12 cellular contexts compared by ENCODE assay signal in the genomic region with DNA sequence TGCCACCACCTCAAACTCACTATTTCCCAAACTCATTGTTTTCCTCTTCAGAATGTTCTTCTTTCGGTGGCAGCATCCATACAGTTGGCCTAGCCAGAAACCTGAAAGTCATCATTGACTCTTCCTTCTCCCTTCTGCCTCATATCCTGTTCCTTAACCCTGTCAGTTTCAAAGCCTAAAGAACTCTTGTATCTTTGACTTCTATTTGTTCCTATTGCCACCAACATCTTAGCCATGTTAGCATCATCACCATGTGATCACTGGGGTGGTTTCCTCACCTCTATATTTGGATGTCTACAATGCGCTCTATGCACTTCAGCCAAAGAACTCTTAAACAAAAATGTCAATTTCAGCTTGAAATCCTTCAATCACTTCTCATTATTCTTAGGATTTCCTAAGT. TPM values are rescaled to one million over a fixed set of nuclear protein-coding genes. Genes with fewer than 3 reads are reported as not detected.
A peak's percentile ranks its signal among the peaks of the same experiment; 100 is the strongest.
DNase-seq lines count a peak whose midpoint lies in the region; ATAC-seq lines count a peak whose summit lies in the region.
"Had no signal": no experiment of that assay in that cellular context is flagged by ENCODE, and none has a peak within 500 bp of the region (broad histone marks: within the 10 kb centered on the region; RNA-seq: fewer than 3 reads in every experiment).

No MANE protein-coding gene starts in this region.

- no peaks in the 10 kb centered on the region for H3K27me3 Mint-ChIP-seq in activated CD4-positive, alpha-beta T cell treated with anti-CD3 and anti-CD28 coated beads, Interleukin-2, amount 10 ng/mL, durations not matched to agents 7 days and 5 days
- H3K27me3 Mint-ChIP-seq in activated naive CD8-positive, alpha-beta T cell: no peaks in the 10 kb centered on the region
- H3K27me3 Mint-ChIP-seq: naive B cell had no signal

- DNase-seq in activated CD4-positive, alpha-beta T cell treated with anti-CD3 and anti-CD28 coated beads, Interleukin-2, amount 10 ng/mL, durations not matched to agents 7 days and 5 days: no peak
- no peak for DNase-seq in activated CD4-positive, alpha-beta T cell treated with anti-CD3 and anti-CD28 coated beads for 48 hours
- DNase-seq in stimulated activated naive CD8-positive, alpha-beta T cell treated with anti-CD3 and anti-CD28 coated beads, Interleukin-15, Interleukin-2, amounts not matched to agents 100 U/mL and 50 U/mL, for 24 hours: no peak
- no peak for DNase-seq in NCI-H1694 (lab: John Stamatoyannopoulos, UW)
- DNase-seq: activated CD4-positive, alpha-beta T cell treated with anti-CD3 and anti-CD28 coated beads for 4 hours; H9; hypothalamus; naive B cell had no signal

- ATAC-seq in HG03060 (IDR thresholded peaks at IDR 0.05; ENCODE audit: low read depth, unreplicated experiment) (peak; percentile 24), GM19324 (IDR thresholded peaks at IDR 0.05; ENCODE audit: low FRiP score, unreplicated experiment) (no peak), GM18519 (IDR thresholded peaks at IDR 0.05; ENCODE audit: low FRiP score, unreplicated experiment) (no peak)
- ATAC-seq in stimulated activated naive CD8-positive, alpha-beta T cell treated with anti-CD3 and anti-CD28 coated beads, Interleukin-15, Interleukin-2, amounts not matched to agents 100 U/mL and 50 U/mL, for 24 hours: peak; percentile 67

- H3K9me3 Mint-ChIP-seq in activated CD4-positive, alpha-beta T cell treated with anti-CD3 and anti-CD28 coated beads, Interleukin-2, amount 10 ng/mL, durations not matched to agents 7 days and 5 days: peaks cover 10% of the 10 kb centered on the region
- no peaks in the 10 kb centered on the region for H3K9me3 Mint-ChIP-seq in activated naive CD8-positive, alpha-beta T cell (ENCODE audit: low read depth)

- no peak overlapping the region for H3K4me3 Mint-ChIP-seq in activated CD4-positive, alpha-beta T cell treated with anti-CD3 and anti-CD28 coated beads, Interleukin-2, amount 10 ng/mL, durations not matched to agents 7 days and 5 days
- peak overlapping the region; percentile 38 for H3K4me3 Mint-ChIP-seq in activated naive CD8-positive, alpha-beta T cell
- H3K4me3 Mint-ChIP-seq: H9, naive B cell had no signal

- peaks cover 77% of the 10 kb centered on the region for H3K36me3 Mint-ChIP-seq in activated CD4-positive, alpha-beta T cell treated with anti-CD3 and anti-CD28 coated beads, Interleukin-2, amount 10 ng/mL, durations not matched to agents 7 days and 5 days (ENCODE audit: low read depth)
- H3K36me3 Mint-ChIP-seq in activated naive CD8-positive, alpha-beta T cell: peaks cover 33% of the 10 kb centered on the region

- H3K27ac Mint-ChIP-seq in activated CD4-positive, alpha-beta T cell treated with anti-CD3 and anti-CD28 coated beads, Interleukin-2, amount 10 ng/mL, durations not matched to agents 7 days and 5 days: peak overlapping the region; percentile 55
- H3K27ac Mint-ChIP-seq in activated naive CD8-positive, alpha-beta T cell: peak overlapping the region; percentile 66
- H3K27ac Mint-ChIP-seq: H9, naive B cell had no signal

- POLR2A ChIA-PET in activated CD4-positive, alpha-beta T cell treated with anti-CD3 and anti-CD28 coated beads, Interleukin-2, amount 10 ng/mL, durations not matched to agents 7 days and 5 days (lab: Charles Lee): no interaction called here

- peaks cover 31% of the 10 kb centered on the region for H3K4me1 Mint-ChIP-seq in activated CD4-positive, alpha-beta T cell treated with anti-CD3 and anti-CD28 coated beads, Interleukin-2, amount 10 ng/mL, durations not matched to agents 7 days and 5 days
- H3K4me1 Mint-ChIP-seq in activated naive CD8-positive, alpha-beta T cell (ENCODE audit: low read depth): peaks cover 31% of the 10 kb centered on the region
- H3K4me1 Mint-ChIP-seq: naive B cell had no signal

- CTCF ChIA-PET in activated CD4-positive, alpha-beta T cell treated with anti-CD3 and anti-CD28 coated beads, Interleukin-2, amount 10 ng/mL, durations not matched to agents 7 days and 5 days (lab: Charles Lee): interaction anchor here (1.2 to 1.5 kb wide), 2 partner anchors 9 to 28 kb away, joined by 3 to 5 read pairs; no protein-coding TSS in a partner anchor

RNA-seq across cellular contexts. Expression of a gene that starts 29.0 kb away (rescaled TPM):
- 10 to 100 TPM; 58.6 to 66.2 TPM for total RNA-seq in activated CD4-positive, alpha-beta T cell treated with anti-CD3 and anti-CD28 coated beads, Interleukin-2, amount 10 ng/mL, durations not matched to agents 7 days and 5 days

RNA-seq across cellular contexts. Expression of a gene that starts 45.5 kb away (rescaled TPM):
- total RNA-seq in activated CD4-positive, alpha-beta T cell treated with anti-CD3 and anti-CD28 coated beads, Interleukin-2, amount 10 ng/mL, durations not matched to agents 7 days and 5 days: 1 to 10 TPM; 2.4 to 2.8 TPM

Comparison
In these comparisons a context has a peak if more than half of its experiments do, and no peak if none do; other contexts are left out.
1. ATAC-seq: peak in HG03060 (single experiment) and stimulated activated naive CD8-positive, alpha-beta T cell treated with anti-CD3 and anti-CD28 coated beads, Interleukin-15, Interleukin-2, amounts not matched to agents 100 U/mL and 50 U/mL, for 24 hours (single experiment); none in GM19324 (single experiment) and GM18519 (single experiment).